Comparison of ENCODE assay signal across 22 cellular contexts in the genomic region with DNA sequence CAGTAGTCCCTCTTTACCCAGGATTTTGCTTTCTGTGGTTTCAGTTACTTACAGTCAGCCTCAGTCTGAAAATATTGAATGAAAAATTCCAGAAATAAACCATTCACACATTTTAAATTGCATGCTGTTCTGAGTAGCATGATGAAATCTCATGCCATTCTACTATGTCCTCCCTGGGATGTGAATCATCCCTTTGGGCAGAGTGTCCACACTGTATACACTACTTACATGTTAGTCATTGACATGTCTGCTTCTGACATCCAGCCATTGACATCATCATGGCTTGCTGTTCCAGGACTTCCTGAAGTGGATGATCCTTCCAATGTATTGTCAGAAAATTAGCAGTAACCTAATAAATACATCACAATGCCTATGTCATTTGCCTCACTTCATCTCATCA. TPM values are rescaled to one million over a fixed set of nuclear protein-coding genes. Genes with fewer than 3 reads are reported as not detected.
A peak's percentile ranks its signal among the peaks of the same experiment; 100 is the strongest.
DNase-seq lines count a peak whose midpoint lies in the region; TF ChIP-seq lines count a peak whose summit lies in the region.
"Had no signal": no experiment of that assay in that cellular context is flagged by ENCODE, and none has a peak within 500 bp of the region (broad histone marks: within the 10 kb centered on the region; RNA-seq: fewer than 3 reads in every experiment).

No MANE protein-coding gene starts in this region.

- H2BK5ac ChIP-seq in mesenchymal stem cell (ENCODE audit: low read depth, low read length, poor library complexity, severe bottlenecking): no peak overlapping the region

- no peak overlapping the region for H3K23ac ChIP-seq in mesenchymal stem cell (ENCODE audit: low read length in 2 of 2)

- TF ChIP-seq CTCF in retinal pigment epithelial cell (conservative IDR thresholded peaks at IDR 0.05; ENCODE audit: low read depth, low read length): no peak

- no peak overlapping the region for H3K18ac ChIP-seq in mesenchymal stem cell (ENCODE audit: low read depth in 1 of 2, low read length in 2 of 2)

- H3K27ac ChIP-seq in mesenchymal stem cell (ENCODE audit: low read length, poor library complexity, severe bottlenecking): no peak overlapping the region
- H3K27ac ChIP-seq: BLaER1 treated with 17β-estradiol and CSF1 and Interleukin-3, amounts not matched to agents 10 nM and 100 nM; HL-60; KMS-11; pancreas; SJCRH30; skin epidermis; thoracic aorta had no signal

- no peak overlapping the region for H3K14ac ChIP-seq in mesenchymal stem cell (ENCODE audit: low read length in 2 of 2)

- H3K79me1 ChIP-seq in mesenchymal stem cell (replicated peaks; ENCODE audit: low read length, poor library complexity, severe bottlenecking): no peaks in the 10 kb centered on the region

- peak; percentile 18 for DNase-seq in GM03348 (ENCODE audit: low spot score)
- peak; percentile 75 for DNase-seq in RKO (ENCODE audit: low spot score)
- DNase-seq in fibroblast of gingiva (ENCODE audit: low read depth): peak; percentile 69
- DNase-seq in retinal pigment epithelial cell (ENCODE audit: low read depth): peak; percentile 11
- no peak for DNase-seq in mesenchymal stem cell
- no peak for DNase-seq in NCI-H748 treated with DMSO at 0.1 percent for 48 hours (lab: John Stamatoyannopoulos, UW)
- DNase-seq in NK-92 (lab: John Stamatoyannopoulos, UW; ENCODE audit: unreplicated experiment): no peak
- no peak for DNase-seq in T-helper 1 cell
- DNase-seq: activated CD4-positive, alpha-beta T cell treated with anti-CD3 and anti-CD28 coated beads for 1 hour; glutamatergic neuron; naive B cell; NCI-H1417; pancreas; SJCRH30; stimulated activated CD4-positive, alpha-beta T cell treated with anti-CD3 and anti-CD28 coated beads, Interleukin-4, amount 100 ng/mL, for 24 hours; T-helper 9 cell had no signal

- H4K91ac ChIP-seq in mesenchymal stem cell (ENCODE audit: low read length): no peak overlapping the region

- no peaks in the 10 kb centered on the region for H3K36me3 ChIP-seq in mesenchymal stem cell (ENCODE audit: control insufficient read depth in 1 of 2, insufficient read depth in 2 of 2, low read depth in 1 of 2, low read length in 2 of 2)
- H3K36me3 ChIP-seq: pancreas, SJCRH30, thoracic aorta had no signal

- H4K8ac ChIP-seq in mesenchymal stem cell (ENCODE audit: low read length): no peak overlapping the region

- no peak overlapping the region for H3K9ac ChIP-seq in mesenchymal stem cell (ENCODE audit: low read length)
- H3K9ac ChIP-seq: BLaER1 treated with 17β-estradiol and CSF1 and Interleukin-3, amounts not matched to agents 10 nM and 100 nM; KMS-11 had no signal

- H3K4me3 ChIP-seq in retinal pigment epithelial cell (ENCODE audit: low read length) (no peak overlapping the region), mesenchymal stem cell (ENCODE audit: insufficient read depth in 1 of 2, low read depth in 1 of 2, low read length in 2 of 2) (no peak overlapping the region)
- H3K4me3 ChIP-seq: lung, pancreas, SJCRH30, skin epidermis, thoracic aorta had no signal

- no peak overlapping the region for H2BK12ac ChIP-seq in mesenchymal stem cell (ENCODE audit: low read length in 2 of 2)

- peaks cover 26% of the 10 kb centered on the region for H3K9me3 ChIP-seq in mesenchymal stem cell (ENCODE audit: control insufficient read depth, low read length)
- H3K9me3 ChIP-seq: pancreas, SJCRH30, thoracic aorta had no signal

- H3K4me1 ChIP-seq in mesenchymal stem cell (ENCODE audit: control insufficient read depth, insufficient read depth, low read depth, low read length): no peaks in the 10 kb centered on the region
- H3K4me1 ChIP-seq: pancreas, SJCRH30 had no signal

- no peak overlapping the region for H2AK5ac ChIP-seq in mesenchymal stem cell (ENCODE audit: low read length, severe bottlenecking)

- H3K27me3 ChIP-seq in mesenchymal stem cell (ENCODE audit: control insufficient read depth in 1 of 2, insufficient read depth in 1 of 2, low read length in 2 of 2): no peaks in the 10 kb centered on the region
- H3K27me3 ChIP-seq: BLaER1 treated with 17β-estradiol and CSF1 and Interleukin-3, amounts not matched to agents 10 nM and 100 nM; pancreas; SJCRH30 had no signal

- no peak overlapping the region for H3K4ac ChIP-seq in mesenchymal stem cell (ENCODE audit: low read depth in 1 of 2, low read length in 2 of 2)

- no peak overlapping the region for H2BK120ac ChIP-seq in mesenchymal stem cell (ENCODE audit: low read depth, low read length)

- no peak overlapping the region for H3K4me2 ChIP-seq in mesenchymal stem cell (ENCODE audit: low read length, poor library complexity, severe bottlenecking)
- H3K4me2 ChIP-seq: BLaER1 treated with 17β-estradiol and CSF1 and Interleukin-3, amounts not matched to agents 10 nM and 100 nM; KMS-11 had no signal

- no peak overlapping the region for H2BK15ac ChIP-seq in mesenchymal stem cell (ENCODE audit: low read depth, poor library complexity, severe bottlenecking)

- no peak overlapping the region for H2AFZ ChIP-seq in mesenchymal stem cell (ENCODE audit: low read depth, low read length)

RNA-seq across cellular contexts. Expression of a gene that starts 34.6 kb away (rescaled TPM):
- polyA plus RNA-seq in mesenchymal stem cell (2013, experiment 1 of 2): 0.04 TPM
- polyA plus RNA-seq in mesenchymal stem cell (2013, experiment 2 of 2): 0.12 TPM

Comparison
In these comparisons a context has a peak if more than half of its experiments do, and no peak if none do; other contexts are left out.
1. DNase-seq: peak in GM03348 (single experiment), RKO (single experiment), fibroblast of gingiva (single experiment) and retinal pigment epithelial cell (single experiment); none in mesenchymal stem cell (single experiment), NCI-H748 treated with DMSO at 0.1 percent for 48 hours (single experiment), NK-92 (single experiment) and T-helper 1 cell (0 of 5).